Comparison of ENCODE assay signal across 1 cellular context in the genomic region with DNA sequence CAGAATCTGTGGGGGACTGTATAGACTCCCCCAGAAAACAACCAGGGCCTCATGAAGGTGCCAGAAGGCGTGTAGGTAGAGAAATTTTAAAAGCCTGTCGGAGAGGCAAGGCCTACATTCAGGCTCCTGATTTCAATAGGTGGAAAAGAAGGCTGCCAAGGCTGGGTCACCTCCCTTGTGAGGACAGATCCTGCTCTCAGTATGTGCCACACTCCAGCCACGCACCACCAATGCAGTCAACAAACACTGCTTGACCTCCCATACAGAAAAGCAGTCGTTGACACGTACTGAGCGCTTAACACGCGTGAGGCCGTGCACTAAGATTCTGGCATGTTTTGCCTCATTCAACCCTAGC.
TF ChIP-seq lines count a peak whose summit lies in the region.

No MANE protein-coding gene starts in this region.

TF ChIP-seq in GM23338, 12 proteins besides CTCF, POLR2A, EP300 and RAD21 (continued from another document):
- TF ChIP-seq, protein P1, sequence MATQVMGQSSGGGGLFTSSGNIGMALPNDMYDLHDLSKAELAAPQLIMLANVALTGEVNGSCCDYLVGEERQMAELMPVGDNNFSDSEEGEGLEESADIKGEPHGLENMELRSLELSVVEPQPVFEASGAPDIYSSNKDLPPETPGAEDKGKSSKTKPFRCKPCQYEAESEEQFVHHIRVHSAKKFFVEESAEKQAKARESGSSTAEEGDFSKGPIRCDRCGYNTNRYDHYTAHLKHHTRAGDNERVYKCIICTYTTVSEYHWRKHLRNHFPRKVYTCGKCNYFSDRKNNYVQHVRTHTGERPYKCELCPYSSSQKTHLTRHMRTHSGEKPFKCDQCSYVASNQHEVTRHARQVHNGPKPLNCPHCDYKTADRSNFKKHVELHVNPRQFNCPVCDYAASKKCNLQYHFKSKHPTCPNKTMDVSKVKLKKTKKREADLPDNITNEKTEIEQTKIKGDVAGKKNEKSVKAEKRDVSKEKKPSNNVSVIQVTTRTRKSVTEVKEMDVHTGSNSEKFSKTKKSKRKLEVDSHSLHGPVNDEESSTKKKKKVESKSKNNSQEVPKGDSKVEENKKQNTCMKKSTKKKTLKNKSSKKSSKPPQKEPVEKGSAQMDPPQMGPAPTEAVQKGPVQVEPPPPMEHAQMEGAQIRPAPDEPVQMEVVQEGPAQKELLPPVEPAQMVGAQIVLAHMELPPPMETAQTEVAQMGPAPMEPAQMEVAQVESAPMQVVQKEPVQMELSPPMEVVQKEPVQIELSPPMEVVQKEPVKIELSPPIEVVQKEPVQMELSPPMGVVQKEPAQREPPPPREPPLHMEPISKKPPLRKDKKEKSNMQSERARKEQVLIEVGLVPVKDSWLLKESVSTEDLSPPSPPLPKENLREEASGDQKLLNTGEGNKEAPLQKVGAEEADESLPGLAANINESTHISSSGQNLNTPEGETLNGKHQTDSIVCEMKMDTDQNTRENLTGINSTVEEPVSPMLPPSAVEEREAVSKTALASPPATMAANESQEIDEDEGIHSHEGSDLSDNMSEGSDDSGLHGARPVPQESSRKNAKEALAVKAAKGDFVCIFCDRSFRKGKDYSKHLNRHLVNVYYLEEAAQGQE (IDR thresholded peaks at IDR 0.05; ENCODE audit: unreplicated experiment) = no peak
- TF ChIP-seq POLR2AphosphoS5 (IDR thresholded peaks at IDR 0.05; ENCODE audit: low read depth) (no peak), ZNF114 (CRISPR knock-in tag; IDR thresholded peaks at IDR 0.05) (no peak)
TF ChIP-seq in GM23338: peak in this region for 0.
